In the genomic region with DNA sequence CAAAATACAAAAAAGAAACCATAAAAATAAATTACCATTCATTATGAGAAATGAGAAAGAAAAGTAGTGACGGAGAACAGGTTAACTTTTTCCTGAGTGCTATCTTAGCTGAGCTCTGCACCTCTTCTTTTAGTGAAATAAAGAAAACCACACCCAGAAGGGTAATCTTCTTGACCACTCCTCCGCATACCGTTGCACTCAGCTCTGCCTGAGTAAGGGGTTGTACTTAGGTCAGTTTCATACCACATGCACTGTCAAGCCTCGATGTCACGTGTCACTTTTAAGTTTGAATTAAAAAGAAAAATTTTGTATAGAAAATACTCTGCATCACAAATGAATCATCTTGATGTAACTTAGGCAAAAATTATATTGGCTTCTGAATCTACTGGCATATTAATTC, we compare ENCODE assay signal across 8 cellular contexts. TPM values are rescaled to one million over a fixed set of nuclear protein-coding genes. Genes with fewer than 3 reads are reported as not detected.
A peak's percentile ranks its signal among the peaks of the same experiment; 100 is the strongest.
DNase-seq lines count a peak whose midpoint lies in the region; ATAC-seq and TF ChIP-seq lines count a peak whose summit lies in the region.

No MANE protein-coding gene starts in this region.

- H3K4me3 Mint-ChIP-seq in IgD-negative memory B cell (peak overlapping the region; percentile 68 to 99 (median 99)), chondrocyte (ENCODE audit: unreplicated experiment) (peak overlapping the region; percentile 98), nephron progenitor cell (peak overlapping the region; percentile 97)

- peak; percentile 36 for ATAC-seq in GM18517 (IDR thresholded peaks at IDR 0.05; ENCODE audit: unreplicated experiment)
- no peak for ATAC-seq in GM19023 (IDR thresholded peaks at IDR 0.05; ENCODE audit: unreplicated experiment)

- H3K36me3 Mint-ChIP-seq in IgD-negative memory B cell = peaks cover 31% of the 10 kb centered on the region
- H3K36me3 Mint-ChIP-seq in chondrocyte (ENCODE audit: low read depth) = peaks cover 8% of the 10 kb centered on the region
- peaks cover 18% of the 10 kb centered on the region for H3K36me3 Mint-ChIP-seq in nephron progenitor cell (ENCODE audit: low read depth)

- no peaks in the 10 kb centered on the region for H3K27me3 Mint-ChIP-seq in IgD-negative memory B cell
- no peaks in the 10 kb centered on the region for H3K27me3 Mint-ChIP-seq in chondrocyte (ENCODE audit: low read depth)
- peaks cover 20% of the 10 kb centered on the region for H3K27me3 Mint-ChIP-seq in nephron progenitor cell (ENCODE audit: low read depth, poor library complexity)

- DNase-seq in chondrocyte (ENCODE audit: low spot score) (no peak), nephron progenitor cell (no peak), T1000 (lab: John Stamatoyannopoulos, UW) (no peak), GM03348 (ENCODE audit: low spot score) (no peak)
- DNase-seq in activated effector memory CD4-positive, alpha-beta T cell treated with Interleukin-2 at 50 U/mL for 16 hours = no peak

- H3K4me1 Mint-ChIP-seq in IgD-negative memory B cell = peaks cover 48 to 55% (median 52%) of the 10 kb centered on the region in 3 donors
- H3K4me1 Mint-ChIP-seq in chondrocyte (ENCODE audit: low read depth) = peaks cover 52% of the 10 kb centered on the region
- peaks cover 50% of the 10 kb centered on the region for H3K4me1 Mint-ChIP-seq in nephron progenitor cell

- peak overlapping the region; percentile 92 to 100 (median 98) for H3K27ac Mint-ChIP-seq in IgD-negative memory B cell
- H3K27ac Mint-ChIP-seq in chondrocyte (ENCODE audit: unreplicated experiment) = peak overlapping the region; percentile 97
- H3K27ac Mint-ChIP-seq in nephron progenitor cell = no peak overlapping the region

- H3K9me3 Mint-ChIP-seq in IgD-negative memory B cell (no peaks in the 10 kb centered on the region), chondrocyte (ENCODE audit: low read depth) (no peaks in the 10 kb centered on the region), nephron progenitor cell (peaks cover 6% of the 10 kb centered on the region)

- no peak for TF ChIP-seq CTCF in chondrocyte (IDR thresholded peaks at IDR 0.05)
- no peak for TF ChIP-seq CTCF in nephron progenitor cell (IDR thresholded peaks at IDR 0.05)

RNA-seq across cellular contexts. Expression of a gene that starts 2.8 kb away (rescaled TPM):
- polyA plus RNA-seq in IgD-negative memory B cell = 588 TPM
- 57.0 to 71.5 TPM (median 68.4 TPM) in 3 replicates for total RNA-seq in chondrocyte
